In genomic region chr19:16495982-16496612, GRCh38 we compare ENCODE assay signal across 1 cellular context.
TF ChIP-seq lines count a peak whose summit lies in the region.

Gene C19orf44, plus strand, starts transcription at chr19:16496394. Its CDS starts 4,399 bp downstream, at chr19:16500793.
Gene CALR3, minus strand, starts transcription at chr19:16496167. Its CDS starts 38 bp downstream, at chr19:16496129.

TF ChIP-seq in K562, 482 proteins besides CTCF, POLR2A, EP300 and RAD21 (continued from another document and continues in another):
- TF ChIP-seq HDAC8 (tag; IDR thresholded peaks at IDR 0.05) = no peak; the same call in 1 of the 2 replicates
- no peak for TF ChIP-seq TARDBP (IDR thresholded peaks at IDR 0.05)
- no peak for TF ChIP-seq THRAP3 (IDR thresholded peaks at IDR 0.05; ENCODE audit: borderline replicate concordance)
- TF ChIP-seq TAF9B (IDR thresholded peaks at IDR 0.05; ENCODE audit: partially characterized antibody) = peak; percentile 39
- TF ChIP-seq ZNF174 (CRISPR knock-in tag; IDR thresholded peaks at IDR 0.05) = no peak
- peak; percentile 56 for TF ChIP-seq NEUROD1 (IDR thresholded peaks at IDR 0.05; ENCODE audit: borderline replicate concordance, low read depth, low read length, partially characterized antibody)
- TF ChIP-seq FOXA1 (IDR thresholded peaks at IDR 0.05; ENCODE audit: borderline replicate concordance) = no peak
- no peak for TF ChIP-seq CEBPG (CRISPR knock-in tag; IDR thresholded peaks at IDR 0.05)
- TF ChIP-seq CEBPG (tag; conservative IDR thresholded peaks at IDR 0.05 in 1 of 2, IDR thresholded peaks at IDR 0.05 in 1 of 2) = no peak
- TF ChIP-seq CAMTA2 (CRISPR knock-in tag; conservative IDR thresholded peaks at IDR 0.05) = no peak
- peak; percentile 99 for TF ChIP-seq HCFC1 (IDR thresholded peaks at IDR 0.05; ENCODE audit: low read depth, low read length)
- TF ChIP-seq POLR2AphosphoS5 (IDR thresholded peaks at IDR 0.05; ENCODE audit: control insufficient read depth, insufficient read depth, low read depth, low read length) = peak; percentile 67; the same call in 1 of the 2 replicates
- peak; percentile 80 to 96 (median 94) for TF ChIP-seq YY1 (IDR thresholded peaks at IDR 0.05; ENCODE audit: borderline replicate concordance in 1 of 3, control insufficient read depth in 1 of 3, extremely low read depth in 1 of 3, insufficient read depth in 3 of 3, insufficient read length in 1 of 3, insufficient replicate concordance in 2 of 3, low read depth in 1 of 3, low read length in 2 of 3)
- peak; percentile 75 for TF ChIP-seq POU5F1 (IDR thresholded peaks at IDR 0.05; ENCODE audit: borderline replicate concordance, low read depth, low read length, partially characterized antibody)
- no peak for TF ChIP-seq KAT7 (CRISPR knock-in tag; IDR thresholded peaks at IDR 0.05; ENCODE audit: borderline replicate concordance)
- TF ChIP-seq USF1 (CRISPR knock-in tag; IDR thresholded peaks at IDR 0.05) = peak; percentile 83
- no peak for TF ChIP-seq ZNF586 (CRISPR knock-in tag; conservative IDR thresholded peaks at IDR 0.05)
- TF ChIP-seq ATF4 (CRISPR knock-in tag; IDR thresholded peaks at IDR 0.05) = 0 out of 2 replicates have a peak, but pooled peaks have one; percentile 21
- TF ChIP-seq XRCC5 (IDR thresholded peaks at IDR 0.05; ENCODE audit: low read depth, low read length) = peak; percentile 52; the same call in 1 of the 2 replicates
- TF ChIP-seq E2F6 (IDR thresholded peaks at IDR 0.05; ENCODE audit: borderline replicate concordance in 1 of 2, extremely low read depth in 1 of 2, insufficient read depth in 1 of 2, insufficient read length in 1 of 2, low read depth in 1 of 2, low read length in 1 of 2, poor library complexity in 1 of 2, severe bottlenecking in 1 of 2) = peak; percentile 45 to 75
- peak; percentile 62 for TF ChIP-seq ARID4B (CRISPR knock-in tag; IDR thresholded peaks at IDR 0.05)
- no peak for TF ChIP-seq ZNF830 (CRISPR knock-in tag; IDR thresholded peaks at IDR 0.05)
- TF ChIP-seq RBM22 (IDR thresholded peaks at IDR 0.05; ENCODE audit: low read depth, low read length, poor library complexity, severe bottlenecking) = peak; percentile 70
- TF ChIP-seq STAG1 (CRISPR knock-in tag; IDR thresholded peaks at IDR 0.05; ENCODE audit: borderline replicate concordance) = no peak
- 0 out of 2 replicates have a peak, but pooled peaks have one; percentile 13 for TF ChIP-seq MEF2D (tag; conservative IDR thresholded peaks at IDR 0.05; ENCODE audit: low read depth)
- no peak for TF ChIP-seq HDAC3 (IDR thresholded peaks at IDR 0.05; ENCODE audit: borderline replicate concordance, partially characterized antibody)
- no peak for TF ChIP-seq EWSR1 (IDR thresholded peaks at IDR 0.05; ENCODE audit: borderline replicate concordance, low read depth, partially characterized antibody)
- TF ChIP-seq EHMT2 (IDR thresholded peaks at IDR 0.05) = no peak
- peak; percentile 64; the same call in 1 of the 2 replicates for TF ChIP-seq ZNF589 (CRISPR knock-in tag; IDR thresholded peaks at IDR 0.05; ENCODE audit: low read depth)
- TF ChIP-seq JUNB (CRISPR knock-in tag; conservative IDR thresholded peaks at IDR 0.05) = no peak
- TF ChIP-seq POLR2H (tag; IDR thresholded peaks at IDR 0.05; ENCODE audit: low read depth) = 0 out of 2 replicates have a peak, but pooled peaks have one; percentile 44
- TF ChIP-seq FOSL1 (tag; conservative IDR thresholded peaks at IDR 0.05) = no peak; the same call in 1 of the 2 replicates
- TF ChIP-seq ZKSCAN3 (CRISPR knock-in tag; IDR thresholded peaks at IDR 0.05) = no peak
- TF ChIP-seq HNRNPUL1 (IDR thresholded peaks at IDR 0.05; ENCODE audit: low read length) = no peak
- TF ChIP-seq ATF3 (IDR thresholded peaks at IDR 0.05) = no peak
- TF ChIP-seq ATF3 (CRISPR knock-in tag; conservative IDR thresholded peaks at IDR 0.05) = no peak
- TF ChIP-seq ZSCAN29 (IDR thresholded peaks at IDR 0.05) = no peak
- TF ChIP-seq ZBTB11 (CRISPR knock-in tag; IDR thresholded peaks at IDR 0.05) = peak in 1 of 3 experiments; percentile 88; a peak in 2 of 6 replicates
- TF ChIP-seq TBL1XR1 (IDR thresholded peaks at IDR 0.05; ENCODE audit: low read length in 2 of 2) = no peak
- no peak for TF ChIP-seq ZNF133 (CRISPR knock-in tag; IDR thresholded peaks at IDR 0.05)
- TF ChIP-seq E2F5 (CRISPR knock-in tag; IDR thresholded peaks at IDR 0.05) = no peak
- TF ChIP-seq PHF20 (IDR thresholded peaks at IDR 0.05; ENCODE audit: partially characterized antibody) = peak; percentile 70
- peak; percentile 69; the same call in 1 of the 2 replicates for TF ChIP-seq DMBX1 (CRISPR knock-in tag; IDR thresholded peaks at IDR 0.05; ENCODE audit: borderline replicate concordance)
- TF ChIP-seq RBM34 (IDR thresholded peaks at IDR 0.05; ENCODE audit: borderline replicate concordance, insufficient read depth, low read length) = no peak
- TF ChIP-seq PBX2 (CRISPR knock-in tag; IDR thresholded peaks at IDR 0.05; ENCODE audit: low read depth) = no peak
- peak; percentile 63 for TF ChIP-seq PBX2 (tag; conservative IDR thresholded peaks at IDR 0.05; ENCODE audit: low read depth)
- TF ChIP-seq CREB3L1 (IDR thresholded peaks at IDR 0.05; ENCODE audit: borderline replicate concordance, low read depth) = peak; percentile 97
- TF ChIP-seq HNRNPL (IDR thresholded peaks at IDR 0.05; ENCODE audit: low read depth, low read length) = no peak
- peak; percentile 66 for TF ChIP-seq MAX (CRISPR knock-in tag; IDR thresholded peaks at IDR 0.05)
- TF ChIP-seq HOXB6 (CRISPR knock-in tag; IDR thresholded peaks at IDR 0.05; ENCODE audit: borderline replicate concordance) = no peak
- TF ChIP-seq RUNX1 (IDR thresholded peaks at IDR 0.05; ENCODE audit: low read depth) = no peak
